ENCODE assay signal across 11 cellular contexts in the genomic region with DNA sequence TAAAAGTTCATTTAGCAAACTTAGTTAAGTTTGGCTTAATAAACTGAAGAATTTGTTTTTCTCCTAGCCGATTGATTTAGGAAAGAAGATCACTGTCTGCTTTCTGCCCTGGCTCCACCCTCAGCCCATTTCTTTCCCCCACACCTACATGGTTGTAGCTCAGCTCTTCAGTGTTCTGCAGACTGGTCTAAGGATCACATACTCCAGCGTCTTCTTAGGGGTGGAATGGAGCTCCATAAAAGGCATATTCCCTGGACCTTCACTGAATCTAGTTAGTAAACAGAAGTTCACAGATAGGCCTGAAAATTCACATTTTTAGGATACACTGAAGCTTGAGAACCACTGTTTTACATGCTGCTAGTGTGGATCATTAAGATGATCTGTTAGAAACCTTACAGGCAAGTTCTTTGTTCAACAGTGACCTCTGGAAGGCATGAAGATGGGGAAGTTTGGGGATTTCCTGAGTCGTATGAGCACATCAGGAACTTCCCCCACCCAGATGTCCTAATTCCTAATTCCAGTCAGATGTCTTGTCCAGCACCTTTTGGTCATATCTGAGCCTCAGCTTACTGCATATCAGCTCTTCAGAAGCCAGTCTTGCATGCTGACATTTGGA. TPM values are rescaled to one million over a fixed set of nuclear protein-coding genes. Genes with fewer than 3 reads are reported as not detected.
DNase-seq lines count a peak whose midpoint lies in the region; ATAC-seq, FAIRE-seq and TF ChIP-seq lines count a peak whose summit lies in the region.
"Had no signal": no experiment of that assay in that cellular context is flagged by ENCODE, and none has a peak within 500 bp of the region (broad histone marks: within the 10 kb centered on the region; RNA-seq: fewer than 3 reads in every experiment).

No MANE protein-coding gene starts in this region.

- DNase-seq in AG10803 (ENCODE audit: low read depth) = peak; percentile 43
- no peak for DNase-seq in astrocyte (ENCODE audit: low read depth)
- no peak for DNase-seq in head of caudate nucleus
- no peak for DNase-seq in stimulated activated effector memory CD8-positive, alpha-beta T cell treated with anti-CD3 and anti-CD28 coated beads, Interleukin-12 subunit alpha, Interleukin-12 subunit beta, amount 100 ng/mL, for 72 hours (ENCODE audit: low spot score in 2 of 2)
- DNase-seq: C1 segment of cervical spinal cord; stimulated activated CD4-positive, alpha-beta T cell treated with anti-CD3 and anti-CD28 coated beads, Interleukin-12 subunit alpha, Interleukin-12 subunit beta, amount 100 ng/mL, for 4 hours had no signal

- no peak overlapping the region for H3K4me2 ChIP-seq in astrocyte (ENCODE audit: low read length)

- H3K36me3 Mint-ChIP-seq in astrocyte (ENCODE audit: low read depth, unreplicated experiment) = peaks cover 1% of the 10 kb centered on the region
- H3K36me3 Mint-ChIP-seq in stimulated activated effector memory CD8-positive, alpha-beta T cell treated with anti-CD3 and anti-CD28 coated beads, Interleukin-12 subunit alpha, Interleukin-12 subunit beta, amount 100 ng/mL, for 72 hours = no peaks in the 10 kb centered on the region

- no peaks in the 10 kb centered on the region for H3K9me3 ChIP-seq in astrocyte (ENCODE audit: insufficient read depth, low read depth, low read length)
- H3K9me3 ChIP-seq: tibial nerve had no signal

- no peak overlapping the region for H3K4me3 ChIP-seq in AG10803 (ENCODE audit: low read length)
- no peak overlapping the region for H3K4me3 ChIP-seq in astrocyte (ENCODE audit: insufficient read depth, low read depth, low read length)
- H3K4me3 ChIP-seq: tibial nerve had no signal

- no peaks in the 10 kb centered on the region for H3K4me1 ChIP-seq in astrocyte (ENCODE audit: insufficient read depth, low read length)

- H3K27me3 Mint-ChIP-seq in astrocyte (ENCODE audit: low read depth, unreplicated experiment) = peaks cover 3% of the 10 kb centered on the region

- intact Hi-C loops in head of caudate nucleus (cut with DNase I) = no loop called here

- no peak overlapping the region for H3K27ac ChIP-seq in astrocyte (ENCODE audit: low read depth, low read length)
- H3K27ac ChIP-seq: tibial nerve had no signal

- H3K9ac ChIP-seq in astrocyte (ENCODE audit: low read length) = no peak overlapping the region

- no peak for FAIRE-seq in astrocyte (lab: Jason Lieb, UNC)

- H3K4me1 Mint-ChIP-seq in astrocyte (ENCODE audit: low read depth, unreplicated experiment) = peaks cover 7% of the 10 kb centered on the region
- peaks cover 6% of the 10 kb centered on the region for H3K4me1 Mint-ChIP-seq in stimulated activated effector memory CD8-positive, alpha-beta T cell treated with anti-CD3 and anti-CD28 coated beads, Interleukin-12 subunit alpha, Interleukin-12 subunit beta, amount 100 ng/mL, for 72 hours

- TF ChIP-seq CTCF in AG10803 (conservative IDR thresholded peaks at IDR 0.05; ENCODE audit: low read length) (no peak), astrocyte (IDR thresholded peaks at IDR 0.05; ENCODE audit: insufficient read depth, low read depth, low read length) (no peak)

- H3K79me2 ChIP-seq in astrocyte (ENCODE audit: insufficient read depth, low read length) = no peaks in the 10 kb centered on the region

- no peak overlapping the region for H3K4me3 Mint-ChIP-seq in astrocyte (ENCODE audit: unreplicated experiment)
- no peak overlapping the region for H3K4me3 Mint-ChIP-seq in stimulated activated effector memory CD8-positive, alpha-beta T cell treated with anti-CD3 and anti-CD28 coated beads, Interleukin-12 subunit alpha, Interleukin-12 subunit beta, amount 100 ng/mL, for 72 hours

- H3K27me3 ChIP-seq in astrocyte (ENCODE audit: insufficient read depth, low read length) = no peaks in the 10 kb centered on the region
- H3K27me3 ChIP-seq: tibial nerve had no signal

- no peaks in the 10 kb centered on the region for H3K36me3 ChIP-seq in astrocyte (ENCODE audit: insufficient read depth, low read length)

- H3K27ac Mint-ChIP-seq in astrocyte (ENCODE audit: unreplicated experiment) = peak overlapping the region; percentile 2
- no peak overlapping the region for H3K27ac Mint-ChIP-seq in stimulated activated effector memory CD8-positive, alpha-beta T cell treated with anti-CD3 and anti-CD28 coated beads, Interleukin-12 subunit alpha, Interleukin-12 subunit beta, amount 100 ng/mL, for 72 hours

- H4K20me1 ChIP-seq in astrocyte (ENCODE audit: insufficient read depth, low read length) = no peaks in the 10 kb centered on the region

- peak overlapping the region; percentile 43 for H2AFZ ChIP-seq in astrocyte (ENCODE audit: low read depth, low read length)

- H3K9me3 Mint-ChIP-seq in astrocyte (ENCODE audit: unreplicated experiment) = no peaks in the 10 kb centered on the region
- no peaks in the 10 kb centered on the region for H3K9me3 Mint-ChIP-seq in stimulated activated effector memory CD8-positive, alpha-beta T cell treated with anti-CD3 and anti-CD28 coated beads, Interleukin-12 subunit alpha, Interleukin-12 subunit beta, amount 100 ng/mL, for 72 hours

- peak; percentile 39 for ATAC-seq in GM18858 (IDR thresholded peaks at IDR 0.05; ENCODE audit: unreplicated experiment)
- ATAC-seq in HG02870 (IDR thresholded peaks at IDR 0.05; ENCODE audit: unreplicated experiment) = peak; percentile 56
- ATAC-seq in esophagus mucosa = no peak
- ATAC-seq in stimulated activated effector memory CD8-positive, alpha-beta T cell treated with anti-CD3 and anti-CD28 coated beads, Interleukin-12 subunit alpha, Interleukin-12 subunit beta, amount 100 ng/mL, for 72 hours = no peak
- ATAC-seq in GM18517 (IDR thresholded peaks at IDR 0.05; ENCODE audit: unreplicated experiment) = no peak

RNA-seq across cellular contexts. Expression of gene PIWIL4, which starts 16.8 kb away (rescaled TPM):
- total RNA-seq in astrocyte = 0.59 and 0.75 TPM in 2 replicates
- 0.80 TPM for total RNA-seq in esophagus mucosa

RNA-seq across cellular contexts. Expression of gene FUT4, which starts 40.3 kb away (rescaled TPM):
- total RNA-seq in astrocyte (3.5 and 3.7 TPM in 2 replicates), esophagus mucosa (1.4 TPM)

Comparison
In these comparisons a context has a peak if more than half of its experiments do, and no peak if none do; other contexts are left out.
1. ATAC-seq: peak in GM18858 (single experiment) and HG02870 (single experiment); none in esophagus mucosa (single experiment), stimulated activated effector memory CD8-positive, alpha-beta T cell treated with anti-CD3 and anti-CD28 coated beads, Interleukin-12 subunit alpha, Interleukin-12 subunit beta, amount 100 ng/mL, for 72 hours (single experiment) and GM18517 (single experiment).